In the genomic region with DNA sequence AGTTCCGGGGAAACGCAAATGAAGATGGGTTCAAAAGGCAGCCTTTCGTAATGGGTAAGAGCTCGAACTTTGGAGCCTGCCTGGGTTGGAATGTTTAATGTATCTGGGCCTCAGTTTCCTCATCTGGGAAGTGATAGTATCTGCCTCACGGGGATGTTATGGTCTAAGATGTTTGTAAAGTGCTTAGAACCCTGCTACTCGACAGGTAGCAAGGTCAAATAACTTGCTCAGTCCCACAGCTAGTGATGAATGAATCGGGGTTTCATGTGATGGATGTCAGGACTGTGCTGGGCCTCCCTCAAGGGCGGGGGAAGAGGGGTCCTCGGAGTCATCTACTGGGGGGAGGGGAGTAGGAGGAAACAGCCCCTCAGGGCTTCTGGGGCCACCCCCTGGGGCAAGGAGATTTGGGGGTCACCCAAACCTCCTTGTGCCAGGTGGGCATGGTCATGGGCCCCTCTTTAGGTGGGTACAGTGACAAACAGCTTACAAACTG, we compare ENCODE assay signal across 8 cellular contexts. TPM values are rescaled to one million over a fixed set of nuclear protein-coding genes. Genes with fewer than 3 reads are reported as not detected.
DNase-seq lines count a peak whose midpoint lies in the region; ATAC-seq and TF ChIP-seq lines count a peak whose summit lies in the region.

No MANE protein-coding gene starts in this region.

- peaks cover 24% of the 10 kb centered on the region for H3K36me3 ChIP-seq in lower lobe of right lung
- H3K36me3 ChIP-seq in transverse colon = no peaks in the 10 kb centered on the region

- H3K27me3 ChIP-seq in lower lobe of right lung (ENCODE audit: low read depth) = no peaks in the 10 kb centered on the region
- H3K27me3 ChIP-seq in transverse colon = no peaks in the 10 kb centered on the region

- 0 to 2% methylated on average over 1 to 9 of the region's 9 CpGs for WGBS in transverse colon (ENCODE audit: low coverage in 1 of 2), 2 donors

- peak overlapping the region; percentile 85 for H3K4me3 Mint-ChIP-seq in activated naive CD4-positive, alpha-beta T cell treated with anti-CD3 and anti-CD28 coated beads for 36 hours

- H3K4me3 ChIP-seq in astrocyte of the spinal cord (ENCODE audit: low read depth, low read length) = peak overlapping the region; percentile 67
- H3K4me3 ChIP-seq in lower lobe of right lung = peak overlapping the region; percentile 89
- H3K4me3 ChIP-seq in transverse colon = peak overlapping the region; percentile 59 to 67 (median 65)

- H3K4me1 Mint-ChIP-seq in activated naive CD4-positive, alpha-beta T cell treated with anti-CD3 and anti-CD28 coated beads for 36 hours (ENCODE audit: low read depth) = peaks cover 64% of the 10 kb centered on the region

- H3K27me3 Mint-ChIP-seq in activated naive CD4-positive, alpha-beta T cell treated with anti-CD3 and anti-CD28 coated beads for 36 hours (ENCODE audit: low read depth) = no peaks in the 10 kb centered on the region

- DNase-seq in activated naive CD4-positive, alpha-beta T cell treated with anti-CD3 and anti-CD28 coated beads for 36 hours = peak; percentile 32
- no peak for DNase-seq in activated naive CD4-positive, alpha-beta T cell treated with anti-CD3 and anti-CD28 coated beads, Interleukin-2, amount 50 U/mL, for 16 hours
- no peak for DNase-seq in astrocyte of the spinal cord (ENCODE audit: low read depth, low spot score)
- no peak for DNase-seq in lower lobe of right lung
- no peak for DNase-seq in transverse colon
- DNase-seq in GOT3 (lab: John Stamatoyannopoulos, UW) = no peak
- DNase-seq in GM03348 (ENCODE audit: low spot score) = no peak

- intact Hi-C loops in activated naive CD4-positive, alpha-beta T cell treated with anti-CD3 and anti-CD28 coated beads for 36 hours (cut with micrococcal nuclease) = loop anchor here (1.0 kb wide), 3 partner anchors 7 to 47 kb away; no protein-coding TSS in a partner anchor
- intact Hi-C loops in lower lobe of right lung (cut with DNase I) (no loop called here), transverse colon (cut with DNase I; ENCODE audit: low total_unique reads) (loop anchor here (10.0 kb wide), 1 partner anchor 97 kb away; a partner anchor contains a TSS)

- no peak for TF ChIP-seq POLR2A in transverse colon (IDR thresholded peaks at IDR 0.05)

- ATAC-seq in lower lobe of right lung (no peak), HG03039 (IDR thresholded peaks at IDR 0.05; ENCODE audit: unreplicated experiment) (no peak)

- no peak for TF ChIP-seq EP300 in transverse colon (IDR thresholded peaks at IDR 0.05; ENCODE audit: low read depth)

- TF ChIP-seq CTCF in astrocyte of the spinal cord (IDR thresholded peaks at IDR 0.05; ENCODE audit: low read depth, low read length) = no peak
- TF ChIP-seq CTCF in lower lobe of right lung (IDR thresholded peaks at IDR 0.05) = no peak
- no peak for TF ChIP-seq CTCF in transverse colon (IDR thresholded peaks at IDR 0.05)

- CTCF ChIA-PET in activated naive CD4-positive, alpha-beta T cell treated with anti-CD3 and anti-CD28 coated beads for 36 hours (lab: Charles Lee) = interaction anchor here (0.7 to 7.6 kb wide), 7 partner anchors 8 to 100 kb away, joined by 3 to 69 read pairs (median 6); a partner anchor contains a TSS

- H3K4me1 ChIP-seq in lower lobe of right lung (peaks cover 50% of the 10 kb centered on the region), transverse colon (peaks cover 4 to 55% (median 24%) of the 10 kb centered on the region in 4 donors)

- peak overlapping the region; percentile 80 for H3K27ac Mint-ChIP-seq in activated naive CD4-positive, alpha-beta T cell treated with anti-CD3 and anti-CD28 coated beads for 36 hours

- peaks cover 3% of the 10 kb centered on the region for H3K9me3 Mint-ChIP-seq in activated naive CD4-positive, alpha-beta T cell treated with anti-CD3 and anti-CD28 coated beads for 36 hours

- H3K36me3 Mint-ChIP-seq in activated naive CD4-positive, alpha-beta T cell treated with anti-CD3 and anti-CD28 coated beads for 36 hours (ENCODE audit: low read depth) = peaks cover 20% of the 10 kb centered on the region

- in situ Hi-C loops in astrocyte of the spinal cord (cut with HindIII; ENCODE audit: low sequenced_read_pairs) (no loop called here), transverse colon (cut with MboI; ENCODE audit: low pct_ligation_motif_present in 1 of 4, low pct_unique_long_range_greater_than_20kb in 1 of 4, low sequenced_read_pairs in 3 of 4) (no loop called here)

- H3K9me3 ChIP-seq in lower lobe of right lung (no peaks in the 10 kb centered on the region), transverse colon (no peaks in the 10 kb centered on the region)

- H3K27ac ChIP-seq in lower lobe of right lung = peak overlapping the region; percentile 81
- H3K27ac ChIP-seq in transverse colon = peak overlapping the region; percentile 80 to 88 (median 82)

RNA-seq across cellular contexts. Expression of a gene that starts 0.7 kb away (rescaled TPM):
- total RNA-seq in activated naive CD4-positive, alpha-beta T cell treated with anti-CD3 and anti-CD28 coated beads for 36 hours = 10 to 100 TPM; 35.5 to 37.0 TPM
- total RNA-seq in lower lobe of right lung (29.2 TPM), transverse colon (10 to 100 TPM in 3 of 4 donors, 1 to 10 TPM in 1; 7.4 to 83.8 (median 31.6) TPM)

RNA-seq across cellular contexts. Expression of a gene that starts 15.6 kb away (rescaled TPM):
- not detected for total RNA-seq in activated naive CD4-positive, alpha-beta T cell treated with anti-CD3 and anti-CD28 coated beads for 36 hours
- total RNA-seq in lower lobe of right lung (48.1 TPM), transverse colon (100 to 1,000 TPM; 111 to 230 (median 182) TPM)

RNA-seq across cellular contexts. Expression of a gene that starts 28.9 kb away (rescaled TPM):
- 100 to 1,000 TPM; 174 to 175 TPM for total RNA-seq in activated naive CD4-positive, alpha-beta T cell treated with anti-CD3 and anti-CD28 coated beads for 36 hours
- total RNA-seq in lower lobe of right lung = 161 TPM
- total RNA-seq in transverse colon = 100 to 1,000 TPM; 159 to 540 (median 296) TPM

RNA-seq across cellular contexts. Expression of a gene that starts 46.0 kb away (rescaled TPM):
- total RNA-seq in activated naive CD4-positive, alpha-beta T cell treated with anti-CD3 and anti-CD28 coated beads for 36 hours = 10 to 100 TPM; 17.4 to 19.5 TPM
- total RNA-seq in lower lobe of right lung = 19.4 TPM
- 10 to 100 TPM in 3 of 4 donors, 1 to 10 TPM in 1; 8.3 to 22.1 (median 17.4) TPM for total RNA-seq in transverse colon

Comparison
In these comparisons a context has a peak if more than half of its experiments do, and no peak if none do; other contexts are left out.
1. RNA of a gene that starts 15.6 kb away (total RNA-seq): 111 to 230 TPM in transverse colon and 48.1 TPM in lower lobe of right lung (single experiment); not detected in activated naive CD4-positive, alpha-beta T cell treated with anti-CD3 and anti-CD28 coated beads for 36 hours; every median in the first group is over 10 times any median in the second.
2. Peak in every context shown above with its lines, with median percentiles within 50 percentile points of each other: H3K4me3 ChIP-seq.